In the genomic region with DNA sequence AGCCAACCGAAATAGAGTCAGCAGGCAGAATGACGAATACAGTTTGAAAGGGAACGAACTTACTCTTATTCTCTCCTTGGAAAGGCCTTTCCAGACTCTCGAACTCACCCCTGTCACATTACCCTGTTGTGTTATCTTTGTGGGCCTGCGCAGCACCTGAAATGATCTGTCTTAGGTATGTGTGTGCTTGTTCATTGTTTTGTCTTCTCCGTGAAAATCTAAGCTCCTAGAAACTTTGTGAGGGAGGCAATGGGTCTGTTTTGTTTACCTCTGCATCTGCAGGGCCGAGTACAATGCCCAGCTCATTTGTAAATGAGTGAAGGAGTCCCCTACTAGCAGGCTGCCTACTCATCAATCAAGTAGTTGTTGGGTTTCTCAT, we compare ENCODE assay signal across 8 cellular contexts. TPM values are rescaled to one million over a fixed set of nuclear protein-coding genes. Genes with fewer than 3 reads are reported as not detected.
DNase-seq lines count a peak whose midpoint lies in the region; ATAC-seq and TF ChIP-seq lines count a peak whose summit lies in the region.

No MANE protein-coding gene starts in this region.

- TF ChIP-seq CTCF in AG04450 (IDR thresholded peaks at IDR 0.05; ENCODE audit: low read depth, low read length), result no peak
- no peak for TF ChIP-seq CTCF in GM23338 (conservative IDR thresholded peaks at IDR 0.05; ENCODE audit: low read depth in 2 of 2)
- TF ChIP-seq CTCF in mammary epithelial cell (conservative IDR thresholded peaks at IDR 0.05 in 1 of 2, IDR thresholded peaks at IDR 0.05 in 1 of 2; ENCODE audit: extremely low read depth in 1 of 2, insufficient read depth in 1 of 2, low read depth in 1 of 2, low read length in 2 of 2), result no peak

- POLR2A ChIA-PET in AG04450 (lab: Yijun Ruan, JAX), result interaction anchor here (0.9 to 1.8 kb wide), 4 partner anchors 15 to 304 kb away, joined by 3 to 7 read pairs (median 6); a partner anchor contains a TSS

- H3K27me3 Mint-ChIP-seq in GM23338 (ENCODE audit: insufficient read depth, low read depth, poor library complexity), result peaks cover 2% of the 10 kb centered on the region

- H3K9me3 Mint-ChIP-seq in GM23338, result no peaks in the 10 kb centered on the region

- ATAC-seq in GM23338, result peak; percentile 69
- ATAC-seq in HG03521 (IDR thresholded peaks at IDR 0.05; ENCODE audit: unreplicated experiment), result no peak

- CTCF ChIA-PET in AG04450 (lab: Charles Lee) (interaction anchor here (1.8 kb wide), 1 partner anchor 314 kb away, joined by 11 read pairs; no protein-coding TSS in a partner anchor), mammary epithelial cell (lab: Charles Lee; ENCODE audit: low non-redundant PET) (no interaction called here)

- H3K4me2 ChIP-seq in GM23338, result peak overlapping the region; percentile 68
- no peak overlapping the region for H3K4me2 ChIP-seq in mammary epithelial cell (ENCODE audit: insufficient read depth, low read depth, low read length)

- H3F3A ChIP-seq in GM23338 (replicated peaks; ENCODE audit: low read depth), result no peaks in the 10 kb centered on the region; the same call in 1 of the 2 replicates

- H4K20me1 ChIP-seq in GM23338 (replicated peaks; ENCODE audit: insufficient read depth) (no peaks in the 10 kb centered on the region), mammary epithelial cell (ENCODE audit: insufficient read depth, low read length) (no peaks in the 10 kb centered on the region)

- peak overlapping the region; percentile 59 for H3K27ac ChIP-seq in AG04450 (ENCODE audit: low read depth, low read length)
- H3K27ac ChIP-seq in GM23338 (ENCODE audit: low read depth), result peak overlapping the region; percentile 52
- H3K27ac ChIP-seq in mammary epithelial cell (ENCODE audit: insufficient read depth, low read depth, low read length), result no peak overlapping the region
- peak overlapping the region; percentile 55 for H3K27ac ChIP-seq in muscle layer of duodenum (ENCODE audit: low read length)

- H3K9me2 ChIP-seq in GM23338 (ENCODE audit: insufficient read depth), result no peaks in the 10 kb centered on the region

- dilution Hi-C loops in mammary epithelial cell (cut with HindIII; ENCODE audit: low sequenced_read_pairs), result no loop called here

- peak overlapping the region; percentile 74 for H2AFZ ChIP-seq in GM23338
- peak overlapping the region; percentile 68 for H2AFZ ChIP-seq in mammary epithelial cell (ENCODE audit: low read depth, low read length)

- no peaks in the 10 kb centered on the region for H3K27me3 ChIP-seq in AG04450 (ENCODE audit: control insufficient read depth, insufficient read depth, low read length)
- no peaks in the 10 kb centered on the region for H3K27me3 ChIP-seq in GM23338 (ENCODE audit: insufficient read depth)
- no peaks in the 10 kb centered on the region for H3K27me3 ChIP-seq in mammary epithelial cell (ENCODE audit: insufficient read depth, low read length)
- no peaks in the 10 kb centered on the region for H3K27me3 ChIP-seq in muscle layer of duodenum (ENCODE audit: low read depth, low read length)

- H3K36me3 ChIP-seq in GM23338 (ENCODE audit: insufficient read depth), result no peaks in the 10 kb centered on the region
- H3K36me3 ChIP-seq in mammary epithelial cell (ENCODE audit: insufficient read depth, low read length), result no peaks in the 10 kb centered on the region
- no peaks in the 10 kb centered on the region for H3K36me3 ChIP-seq in muscle layer of duodenum (ENCODE audit: control insufficient read depth in 1 of 2, insufficient read depth in 2 of 2, low read length in 2 of 2)

- no peak for DNase-seq in AG04450 (ENCODE audit: low read depth, low spot score)
- peak; percentile 55 for DNase-seq in GM23338 (ENCODE audit: low spot score)
- DNase-seq in mammary epithelial cell, result no peak
- DNase-seq in NCI-H1694 (lab: John Stamatoyannopoulos, UW), result no peak
- no peak for DNase-seq in G401 (ENCODE audit: low spot score)
- no peak for DNase-seq in NCI-H446 (lab: John Stamatoyannopoulos, UW)

- in situ Hi-C loops in mammary epithelial cell (cut with MboI; ENCODE audit: low sequenced_read_pairs in 2 of 2), result loop anchor here in 1 of 2 donors (25.0 kb wide), 1 partner anchor 309 kb away; no protein-coding TSS in a partner anchor
- in situ Hi-C loops in G401 (cut with HindIII; ENCODE audit: low sequenced_read_pairs), result no loop called here

- intact Hi-C loops in mammary epithelial cell (cut with micrococcal nuclease), result no loop called here

- H3K9ac ChIP-seq in mammary epithelial cell (ENCODE audit: insufficient read depth, low read length), result no peak overlapping the region

- peak overlapping the region; percentile 71 for H3K4me3 Mint-ChIP-seq in GM23338

- no peaks in the 10 kb centered on the region for H3K36me3 Mint-ChIP-seq in GM23338 (ENCODE audit: low read depth)

- peak overlapping the region; percentile 36 for H3K4me3 ChIP-seq in AG04450 (ENCODE audit: low read depth, low read length)
- H3K4me3 ChIP-seq in GM23338, result peak overlapping the region; percentile 52
- H3K4me3 ChIP-seq in mammary epithelial cell (replicated peaks in 1 of 3; ENCODE audit: insufficient read depth in 1 of 3, low read depth in 2 of 3, low read length in 3 of 3), result no peak overlapping the region
- peak overlapping the region; percentile 52 to 61 for H3K4me3 ChIP-seq in muscle layer of duodenum (ENCODE audit: low read depth in 1 of 2, low read length in 2 of 2)

- H3K4me1 ChIP-seq in GM23338 (ENCODE audit: insufficient read depth) (peaks cover 16% of the 10 kb centered on the region), mammary epithelial cell (ENCODE audit: insufficient read depth, low read length) (no peaks in the 10 kb centered on the region), muscle layer of duodenum (ENCODE audit: control insufficient read depth in 1 of 2, insufficient read depth in 2 of 2, low read length in 2 of 2) (peaks cover 0 to 9% of the 10 kb centered on the region in 2 donors)

- no peaks in the 10 kb centered on the region for H3K9me3 ChIP-seq in AG04450 (ENCODE audit: control insufficient read depth, insufficient read depth, low read length)
- no peaks in the 10 kb centered on the region for H3K9me3 ChIP-seq in mammary epithelial cell (replicated peaks; ENCODE audit: insufficient read depth, low read length)
- no peaks in the 10 kb centered on the region for H3K9me3 ChIP-seq in muscle layer of duodenum (ENCODE audit: control insufficient read depth in 1 of 2, low read length in 2 of 2)

- H3K27ac Mint-ChIP-seq in GM23338, result peak overlapping the region; percentile 77

- peaks cover 29% of the 10 kb centered on the region for H3K4me1 Mint-ChIP-seq in GM23338

- WGBS in mammary epithelial cell (ENCODE audit: low coverage, missing lambda C conversion rate), result 77% methylated on average over 7 of the region's 7 CpGs

- H3K79me2 ChIP-seq in GM23338 (replicated peaks; ENCODE audit: insufficient read depth) (no peaks in the 10 kb centered on the region), mammary epithelial cell (ENCODE audit: insufficient read depth, low read length) (no peaks in the 10 kb centered on the region)

- BruUV-seq in mammary epithelial cell (replicated peaks; lab: Mats Ljungman, UMichigan), result no TSS peak

TF ChIP-seq in GM23338, 12 proteins besides CTCF, POLR2A, EP300 and RAD21:
- TF ChIP-seq CREB1 (CRISPR knock-in tag; IDR thresholded peaks at IDR 0.05; ENCODE audit: low read depth) (no peak), NANOG (IDR thresholded peaks at IDR 0.05; ENCODE audit: borderline replicate concordance) (no peak)
- TF ChIP-seq, protein P1, sequence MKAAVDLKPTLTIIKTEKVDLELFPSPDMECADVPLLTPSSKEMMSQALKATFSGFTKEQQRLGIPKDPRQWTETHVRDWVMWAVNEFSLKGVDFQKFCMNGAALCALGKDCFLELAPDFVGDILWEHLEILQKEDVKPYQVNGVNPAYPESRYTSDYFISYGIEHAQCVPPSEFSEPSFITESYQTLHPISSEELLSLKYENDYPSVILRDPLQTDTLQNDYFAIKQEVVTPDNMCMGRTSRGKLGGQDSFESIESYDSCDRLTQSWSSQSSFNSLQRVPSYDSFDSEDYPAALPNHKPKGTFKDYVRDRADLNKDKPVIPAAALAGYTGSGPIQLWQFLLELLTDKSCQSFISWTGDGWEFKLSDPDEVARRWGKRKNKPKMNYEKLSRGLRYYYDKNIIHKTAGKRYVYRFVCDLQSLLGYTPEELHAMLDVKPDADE (IDR thresholded peaks at IDR 0.05), result no peak
TF ChIP-seq in GM23338: peak in this region for 0.

RNA-seq across cellular contexts. Expression of a gene that starts 19.6 kb away (rescaled TPM):
- 186 and 223 TPM in 2 replicates for polyA plus RNA-seq in AG04450 (2011; rRNA removed)
- 32.6 and 53.5 TPM in 2 replicates for polyA minus RNA-seq in AG04450 (2011; rRNA and poly(A)+ RNA removed)
- 712 and 727 TPM in 2 replicates for total RNA-seq in GM23338 (2014; rRNA removed; shearing (Covaris generic))
- polyA plus RNA-seq in GM23338 (2016; fragmentation: Nextera tagmentation; extraction: Ambion mirVana), result 2,890 and 2,970 TPM in 2 replicates
- 100 to 1,000 TPM in 1 of 2 donors, 10 to 100 TPM in 1; 78.0 to 273 TPM for total RNA-seq in mammary epithelial cell
- 192 TPM for polyA plus RNA-seq in mammary epithelial cell
- 58.7 TPM for polyA minus RNA-seq in mammary epithelial cell
- total RNA-seq in G401 (2014; rRNA removed; shearing (Covaris generic)), result 652 and 894 TPM in 2 replicates

RNA-seq across cellular contexts. Expression of a gene that starts 23.8 kb away (rescaled TPM):
- polyA plus RNA-seq in AG04450 (2011; rRNA removed), result 0.56 and 0.81 TPM in 2 replicates
- not detected in 2 replicates for polyA minus RNA-seq in AG04450 (2011; rRNA and poly(A)+ RNA removed)
- total RNA-seq in GM23338 (2014; rRNA removed; shearing (Covaris generic)), result not detected in 2 replicates
- 0.21 TPM in 1 of 2 replicates, not detected in the other for polyA plus RNA-seq in GM23338 (2016; fragmentation: Nextera tagmentation; extraction: Ambion mirVana)
- not detected for total RNA-seq in mammary epithelial cell
- not detected for polyA plus RNA-seq in mammary epithelial cell
- polyA minus RNA-seq in mammary epithelial cell, result 0.67 TPM
- total RNA-seq in G401 (2014; rRNA removed; shearing (Covaris generic)), result not detected in 2 replicates

Comparison
In these comparisons a context has a peak if more than half of its experiments do, and no peak if none do; other contexts are left out.
1. H3K4me3 ChIP-seq: peak in AG04450 (single experiment), GM23338 (single experiment) and muscle layer of duodenum (2 of 2); none in mammary epithelial cell (0 of 3).